ENCODE assay signal across 1 cellular context in genomic region chr4:86036729-86037128, GRCh38.
TF ChIP-seq lines count a peak whose summit lies in the region.

No MANE protein-coding gene starts in this region.

TF ChIP-seq in HepG2, 621 proteins besides CTCF, POLR2A, EP300 and RAD21 (continued from another document):
- TF ChIP-seq, protein P1, sequence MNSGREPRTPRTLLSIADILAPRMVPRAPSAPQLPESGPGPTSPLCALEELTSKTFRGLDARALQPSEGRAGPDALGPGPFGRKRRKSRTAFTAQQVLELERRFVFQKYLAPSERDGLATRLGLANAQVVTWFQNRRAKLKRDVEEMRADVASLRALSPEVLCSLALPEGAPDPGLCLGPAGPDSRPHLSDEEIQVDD (CRISPR knock-in tag; IDR thresholded peaks at IDR 0.05; ENCODE audit: borderline replicate concordance): no peak
- TF ChIP-seq JDP2 (CRISPR knock-in tag; IDR thresholded peaks at IDR 0.05; ENCODE audit: borderline replicate concordance): no peak
- no peak for TF ChIP-seq HOXA3 (CRISPR knock-in tag; IDR thresholded peaks at IDR 0.05)
- TF ChIP-seq TSC22D2 (CRISPR knock-in tag; IDR thresholded peaks at IDR 0.05; ENCODE audit: borderline replicate concordance): no peak
